10 cellular contexts compared by ENCODE assay signal in genomic region chr2:118055512-118056164, GRCh38. TPM values are rescaled to one million over a fixed set of nuclear protein-coding genes. Genes with fewer than 3 reads are reported as not detected.
DNase-seq lines count a peak whose midpoint lies in the region; ATAC-seq and TF ChIP-seq lines count a peak whose summit lies in the region.
"Had no signal": no experiment of that assay in that cellular context is flagged by ENCODE, and none has a peak within 500 bp of the region (broad histone marks: within the 10 kb centered on the region; RNA-seq: fewer than 3 reads in every experiment).

No MANE protein-coding gene starts in this region.

- peaks cover 21% of the 10 kb centered on the region for H3K4me1 Mint-ChIP-seq in stimulated activated effector memory CD8-positive, alpha-beta T cell treated with anti-CD3 and anti-CD28 coated beads, Interleukin-12 subunit alpha, Interleukin-12 subunit beta, amount 100 ng/mL, for 72 hours

- H3K27ac Mint-ChIP-seq in stimulated activated effector memory CD8-positive, alpha-beta T cell treated with anti-CD3 and anti-CD28 coated beads, Interleukin-12 subunit alpha, Interleukin-12 subunit beta, amount 100 ng/mL, for 72 hours, result no peak overlapping the region
- H3K27ac Mint-ChIP-seq: progenitor cell of endocrine pancreas had no signal

- H3K36me3 Mint-ChIP-seq in stimulated activated effector memory CD8-positive, alpha-beta T cell treated with anti-CD3 and anti-CD28 coated beads, Interleukin-12 subunit alpha, Interleukin-12 subunit beta, amount 100 ng/mL, for 72 hours, result peaks cover 7% of the 10 kb centered on the region

- no peak for TF ChIP-seq CTCF in HL-60 (IDR thresholded peaks at IDR 0.05; ENCODE audit: insufficient read depth, low read length)
- TF ChIP-seq CTCF in thyroid gland (IDR thresholded peaks at IDR 0.05), result no peak

- intact Hi-C loops in thyroid gland (cut with DNase I), result no loop called here

- no peaks in the 10 kb centered on the region for H3K9me3 Mint-ChIP-seq in stimulated activated effector memory CD8-positive, alpha-beta T cell treated with anti-CD3 and anti-CD28 coated beads, Interleukin-12 subunit alpha, Interleukin-12 subunit beta, amount 100 ng/mL, for 72 hours

- H3K9me3 ChIP-seq in thyroid gland, result no peaks in the 10 kb centered on the region

- no peaks in the 10 kb centered on the region for H3K4me1 ChIP-seq in thyroid gland

- peak; percentile 72 for ATAC-seq in GM19043 (IDR thresholded peaks at IDR 0.05; ENCODE audit: low read depth, unreplicated experiment)
- peak; percentile 79 for ATAC-seq in HG02763 (IDR thresholded peaks at IDR 0.05; ENCODE audit: unreplicated experiment)
- peak; percentile 67 for ATAC-seq in stimulated activated effector memory CD8-positive, alpha-beta T cell treated with anti-CD3 and anti-CD28 coated beads, Interleukin-12 subunit alpha, Interleukin-12 subunit beta, amount 100 ng/mL, for 72 hours

- WGBS in thyroid gland, 2 donors, result 76 to 77% methylated on average over 9 to 10 of the region's 10 CpGs

- H3K27ac ChIP-seq in HL-60 (replicated peaks) (peak overlapping the region; percentile 38), thyroid gland (no peak overlapping the region)

- no peak overlapping the region for H3K4me3 Mint-ChIP-seq in stimulated activated effector memory CD8-positive, alpha-beta T cell treated with anti-CD3 and anti-CD28 coated beads, Interleukin-12 subunit alpha, Interleukin-12 subunit beta, amount 100 ng/mL, for 72 hours

- peak in 1 of 2 experiments; percentile 3 for DNase-seq in HL-60 (ENCODE audit: low read depth in 1 of 2, low spot score in 1 of 2)
- no peak for DNase-seq in stimulated activated effector memory CD8-positive, alpha-beta T cell treated with anti-CD3 and anti-CD28 coated beads, Interleukin-12 subunit alpha, Interleukin-12 subunit beta, amount 100 ng/mL, for 72 hours (ENCODE audit: low spot score in 2 of 2)
- DNase-seq in iPS-NIHi11 (ENCODE audit: low spot score), result no peak
- DNase-seq in effector CD8-positive, alpha-beta T cell (lab: John Stamatoyannopoulos, UW), result no peak
- no peak for DNase-seq in glomerular visceral epithelial cell (ENCODE audit: extremely low spot score)
- no peak for DNase-seq in thyroid gland
- DNase-seq: GF-D8 had no signal

- no peak for TF ChIP-seq POLR2A in thyroid gland (IDR thresholded peaks at IDR 0.05)

- H3K36me3 ChIP-seq in thyroid gland, result no peaks in the 10 kb centered on the region

- H3K27me3 ChIP-seq in HL-60 (ENCODE audit: insufficient read depth, poor library complexity, severe bottlenecking) (no peaks in the 10 kb centered on the region), thyroid gland (no peaks in the 10 kb centered on the region)

- H3K4me3 ChIP-seq in HL-60 (replicated peaks; ENCODE audit: insufficient read depth, low read length), result no peak overlapping the region
- no peak overlapping the region for H3K4me3 ChIP-seq in thyroid gland (replicated peaks in 1 of 3)

RNA-seq across cellular contexts. Expression of gene INSIG2, which starts 32.6 kb away (rescaled TPM):
- total RNA-seq in thyroid gland, result 10 to 100 TPM; 14.3 to 22.8 (median 17.0) TPM

RNA-seq across cellular contexts. Expression of gene CCDC93, which starts 41.8 kb away (rescaled TPM):
- 10 to 100 TPM; 25.6 to 52.4 (median 33.1) TPM for total RNA-seq in thyroid gland
